ENCODE assay signal across 18 cellular contexts in genomic region chr12:21144309-21144708, GRCh38. TPM values are rescaled to one million over a fixed set of nuclear protein-coding genes. Genes with fewer than 3 reads are reported as not detected.
DNase-seq lines count a peak whose midpoint lies in the region; ATAC-seq and TF ChIP-seq lines count a peak whose summit lies in the region.
"Had no signal": no experiment of that assay in that cellular context is flagged by ENCODE, and none has a peak within 500 bp of the region (broad histone marks: within the 10 kb centered on the region; RNA-seq: fewer than 3 reads in every experiment).

No MANE protein-coding gene starts in this region.

- no peaks in the 10 kb centered on the region for H3K27me3 Mint-ChIP-seq in Caco-2 (ENCODE audit: insufficient read depth, unreplicated experiment)
- H3K27me3 Mint-ChIP-seq: B cell had no signal

- H3K4me1 ChIP-seq in Caco-2, result peaks cover 28% of the 10 kb centered on the region
- H3K4me1 ChIP-seq: BLaER1 treated with 17β-estradiol and CSF1 and Interleukin-3, amounts not matched to agents 10 nM and 100 nM; HAP-1 had no signal

- CTCF ChIA-PET in Caco-2 (lab: Charles Lee), result interaction anchor here (1.0 kb wide), 1 partner anchor 194 kb away, joined by 5 read pairs; no protein-coding TSS in a partner anchor

- no peaks in the 10 kb centered on the region for H3K27me3 ChIP-seq in Caco-2 (replicated peaks; ENCODE audit: control insufficient read depth, insufficient read depth, low read length)
- H3K27me3 ChIP-seq: BLaER1 treated with 17β-estradiol and CSF1 and Interleukin-3, amounts not matched to agents 10 nM and 100 nM had no signal

- H3K36me3 ChIP-seq in Caco-2 (ENCODE audit: control insufficient read depth, insufficient read depth, low read length), result no peaks in the 10 kb centered on the region
- H3K36me3 ChIP-seq: BLaER1 treated with 17β-estradiol and CSF1 and Interleukin-3, amounts not matched to agents 10 nM and 100 nM; HAP-1 had no signal

- peaks cover 17% of the 10 kb centered on the region for H3K4me1 Mint-ChIP-seq in Caco-2 (ENCODE audit: low read depth, unreplicated experiment)
- H3K4me1 Mint-ChIP-seq: B cell had no signal

- BruUV-seq in Caco-2 (replicated peaks; lab: Mats Ljungman, UMichigan), result no TSS peak

- ATAC-seq in HG02973 (IDR thresholded peaks at IDR 0.05; ENCODE audit: unreplicated experiment), result no peak
- no peak for ATAC-seq in GM18909 (IDR thresholded peaks at IDR 0.05; ENCODE audit: poor library complexity, unreplicated experiment)
- ATAC-seq: CD8-positive, alpha-beta T cell had no signal

- intact Hi-C loops in Caco-2 (cut with micrococcal nuclease; ENCODE audit: unreplicated experiment), result loop anchor here (1.0 kb wide), 1 partner anchor 26 kb away; no protein-coding TSS in a partner anchor

- POLR2A ChIA-PET in Caco-2 (lab: Charles Lee), result no interaction called here

- H3K4me3 ChIP-seq in Caco-2 (ENCODE audit: low read depth, low read length) (no peak overlapping the region), fibroblast of the aortic adventitia (ENCODE audit: low read depth, low read length) (no peak overlapping the region), retinal pigment epithelial cell (ENCODE audit: low read length) (no peak overlapping the region)
- H3K4me3 ChIP-seq: BLaER1 treated with 17β-estradiol and CSF1 and Interleukin-3, amounts not matched to agents 10 nM and 100 nM; GM23248; HAP-1 had no signal

- no peaks in the 10 kb centered on the region for H3K36me3 Mint-ChIP-seq in Caco-2 (ENCODE audit: insufficient read depth, unreplicated experiment)
- H3K36me3 Mint-ChIP-seq: CD8-positive, alpha-beta T cell had no signal

- no peaks in the 10 kb centered on the region for H3K9me3 Mint-ChIP-seq in Caco-2 (ENCODE audit: unreplicated experiment)

- DNase-seq in Caco-2, result peak in 1 of 2 experiments; percentile 14
- DNase-seq in HS-5 (ENCODE audit: low read depth), result peak; percentile 23
- DNase-seq in fibroblast of the aortic adventitia (ENCODE audit: low read depth), result peak; percentile 1
- peak; percentile 2 for DNase-seq in retinal pigment epithelial cell (ENCODE audit: low read depth)
- DNase-seq in GM13976 (ENCODE audit: low spot score), result no peak
- DNase-seq: 8988T; CD8-positive, alpha-beta T cell; DMS 273 treated with DMSO at 0.1 percent for 48 hours; DMS53; DND-41; GDM1; GM23248 had no signal

- in situ Hi-C loops in GM13976 (cut with MboI; ENCODE audit: low sequenced_read_pairs, unreplicated experiment), result no loop called here

- no peaks in the 10 kb centered on the region for H3K9me3 ChIP-seq in Caco-2
- H3K9me3 ChIP-seq: BLaER1 treated with 17β-estradiol and CSF1 and Interleukin-3, amounts not matched to agents 10 nM and 100 nM; HAP-1 had no signal

- TF ChIP-seq CTCF in Caco-2 (IDR thresholded peaks at IDR 0.05; ENCODE audit: insufficient read depth in 1 of 2, low read depth in 1 of 2, low read length in 1 of 2, severe bottlenecking in 1 of 2, unreplicated experiment in 1 of 2) (no peak), fibroblast of the aortic adventitia (IDR thresholded peaks at IDR 0.05; ENCODE audit: insufficient read depth, low read length) (no peak), retinal pigment epithelial cell (conservative IDR thresholded peaks at IDR 0.05; ENCODE audit: low read depth, low read length) (no peak), GM13976 (IDR thresholded peaks at IDR 0.05; ENCODE audit: borderline replicate concordance, control extremely low read depth, extremely low read depth, insufficient read depth, missing control alignments) (no peak)

- peak overlapping the region; percentile 44 for H3K4me3 Mint-ChIP-seq in Caco-2 (ENCODE audit: unreplicated experiment)
- H3K4me3 Mint-ChIP-seq: B cell; CD8-positive, alpha-beta T cell had no signal

- H3K27ac Mint-ChIP-seq in Caco-2 (ENCODE audit: unreplicated experiment), result peak overlapping the region; percentile 70
- H3K27ac Mint-ChIP-seq: B cell; CD8-positive, alpha-beta T cell had no signal

RNA-seq across cellular contexts. Expression of gene SLCO1B1, which starts 13.3 kb away (rescaled TPM):
- 0.18 and 0.51 TPM in 2 replicates for total RNA-seq in Caco-2 (2022)
- not detected in 2 replicates for total RNA-seq in fibroblast of the aortic adventitia (ENCODE audit: low replicate concordance)
- total RNA-seq: B cell; CD8-positive, alpha-beta T cell; GM23248; H4 had no signal
